Comparison of ENCODE assay signal across 1 cellular context in genomic region chr12:57401165-57401564, GRCh38.
TF ChIP-seq lines count a peak whose summit lies in the region.

No MANE protein-coding gene starts in this region.

TF ChIP-seq in GM23338, 12 proteins besides CTCF, POLR2A, EP300 and RAD21:
- no peak for TF ChIP-seq EZH2 (IDR thresholded peaks at IDR 0.05; ENCODE audit: low read depth, unreplicated experiment)
- no peak for TF ChIP-seq ZNF462 (CRISPR knock-in tag; IDR thresholded peaks at IDR 0.05)
- no peak for TF ChIP-seq CREB1 (CRISPR knock-in tag; IDR thresholded peaks at IDR 0.05; ENCODE audit: low read depth)
